26 cellular contexts compared by ENCODE assay signal in the genomic region with DNA sequence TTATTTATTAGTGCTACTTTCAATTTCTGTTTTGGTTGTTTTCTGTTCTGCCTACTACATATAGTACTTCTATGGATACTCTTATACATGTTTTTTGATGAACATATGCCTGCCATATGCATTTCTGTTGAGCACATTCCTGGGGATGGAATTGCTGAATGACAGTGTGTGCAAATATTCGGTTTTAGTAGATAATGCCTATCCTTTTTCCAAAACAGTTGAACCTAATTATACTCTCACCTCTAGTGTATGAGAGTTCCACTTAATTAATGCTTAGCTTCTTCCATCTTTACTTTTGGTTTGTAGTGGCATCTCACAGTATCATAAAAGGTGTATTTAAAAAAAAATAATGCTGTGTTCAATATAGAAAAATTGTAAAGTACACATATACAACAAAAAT.
"Had no signal": no experiment of that assay in that cellular context is flagged by ENCODE, and none has a peak within 500 bp of the region (broad histone marks: within the 10 kb centered on the region; RNA-seq: fewer than 3 reads in every experiment).

No MANE protein-coding gene starts in this region.

- H3K4me1 ChIP-seq: neural progenitor cell, parathyroid adenoma, psoas muscle, right lobe of liver, sigmoid colon, stomach, thyroid gland, tibial nerve, upper lobe of left lung, vagina had no signal

- DNase-seq: natural killer cell; occipital lobe; ovary; posterior cingulate gyrus; psoas muscle; right cardiac atrium; right lobe of liver; sigmoid colon; small intestine; stimulated activated CD4-positive, alpha-beta T cell treated with anti-CD3 and anti-CD28 coated beads, Interleukin-15, amount 100 ng/mL, for 24 hours; stimulated activated CD4-positive, alpha-beta T cell treated with anti-CD3 and anti-CD28 coated beads, Interleukin-2, amount 100 ng/mL, for 24 hours; stimulated activated CD4-positive, alpha-beta T cell treated with anti-CD3 and anti-CD28 coated beads, Interleukin-2, amount 100 ng/mL, for 48 hours; stimulated activated CD4-positive, alpha-beta T cell treated with anti-CD3 and anti-CD28 coated beads, Interleukin-4, amount 100 ng/mL, for 24 hours; stimulated activated naive B cell treated with anti-CD40 and anti-IgM and Interleukin-4, amounts not matched to agents 10 μg/mL and 1 μg/mL and 100 μg/mL, for 72 hours; stimulated activated naive CD4-positive, alpha-beta T cell treated with Interleukin-2 at 50 U/mL for 16 hours; stomach; thyroid gland; trophoblast cell; upper lobe of left lung had no signal

- FAIRE-seq: urothelium cell line had no signal

- H3K27ac ChIP-seq: neural progenitor cell, ovary, parathyroid adenoma, psoas muscle, right lobe of liver, sigmoid colon, stomach, thoracic aorta, thyroid gland, tibial nerve, upper lobe of left lung, vagina had no signal

- ATAC-seq: natural killer cell; psoas muscle; right cardiac atrium; right lobe of liver; stimulated activated effector memory CD8-positive, alpha-beta T cell treated with anti-CD3 and anti-CD28 coated beads, Interleukin-12 subunit alpha, Interleukin-12 subunit beta, amount 100 ng/mL, for 72 hours; stimulated activated naive B cell treated with anti-CD40 and anti-IgM and Interleukin-4, amounts not matched to agents 10 μg/mL and 1 μg/mL and 100 μg/mL, for 72 hours had no signal

- H2AFZ ChIP-seq: neural progenitor cell, parathyroid adenoma had no signal

- H3K9ac ChIP-seq: neural progenitor cell, parathyroid adenoma had no signal

- H3K4me2 ChIP-seq: neural progenitor cell had no signal

- H3K79me2 ChIP-seq: parathyroid adenoma had no signal

- H3K4me3 ChIP-seq: neural progenitor cell, ovary, psoas muscle, right lobe of liver, sigmoid colon, stomach, thoracic aorta, thyroid gland, tibial nerve, upper lobe of left lung, vagina had no signal

- H3K9me3 ChIP-seq: ovary, psoas muscle, right lobe of liver, sigmoid colon, stomach, thoracic aorta, thyroid gland, tibial nerve, upper lobe of left lung, vagina had no signal

- H3K27me3 ChIP-seq: neural progenitor cell, ovary, right lobe of liver, sigmoid colon, stomach, thyroid gland, tibial nerve, upper lobe of left lung, vagina had no signal

- H3K36me3 ChIP-seq: ovary, right lobe of liver, sigmoid colon, stomach, thoracic aorta, thyroid gland, tibial nerve, upper lobe of left lung, vagina had no signal
